In the genomic region with DNA sequence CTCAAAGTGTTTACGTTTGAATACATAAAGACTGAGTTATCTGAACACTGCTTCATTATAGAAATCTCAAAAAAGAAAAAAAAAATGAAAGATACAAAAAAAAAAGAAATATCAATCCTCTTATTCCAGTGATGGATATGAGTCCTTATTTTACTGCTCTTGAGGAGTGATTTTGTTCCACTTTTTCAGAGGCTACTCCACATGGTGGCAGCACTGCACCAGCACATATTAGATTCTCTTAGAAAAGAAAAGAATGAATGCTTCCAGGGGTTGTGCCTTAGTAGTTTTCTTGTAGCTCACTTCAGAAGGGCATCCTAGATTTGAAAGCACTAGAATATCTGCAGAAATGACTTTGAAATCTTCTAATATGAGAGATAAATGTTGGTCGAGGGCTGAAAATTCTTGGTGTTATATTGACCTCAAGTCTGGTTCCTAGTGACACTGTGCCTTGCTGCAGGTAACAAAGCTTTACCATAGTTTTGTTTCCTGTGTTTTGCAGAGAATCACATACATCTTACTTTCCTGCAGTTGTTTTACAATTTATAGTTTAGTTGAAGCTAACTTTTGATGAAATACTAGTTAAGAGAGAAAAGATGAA, we compare ENCODE assay signal across 9 cellular contexts. TPM values are rescaled to one million over a fixed set of nuclear protein-coding genes. Genes with fewer than 3 reads are reported as not detected.
DNase-seq lines count a peak whose midpoint lies in the region; ATAC-seq, FAIRE-seq and TF ChIP-seq lines count a peak whose summit lies in the region.
"Had no signal": no experiment of that assay in that cellular context is flagged by ENCODE, and none has a peak within 500 bp of the region (broad histone marks: within the 10 kb centered on the region; RNA-seq: fewer than 3 reads in every experiment).

No MANE protein-coding gene starts in this region.

- no peak overlapping the region for H3K4me2 ChIP-seq in OCI-LY7 (ENCODE audit: low read length)

- H3K36me3 Mint-ChIP-seq in CD4-positive, alpha-beta T cell (ENCODE audit: low read depth) = peaks cover 66% of the 10 kb centered on the region

- no peaks in the 10 kb centered on the region for H3K27me3 ChIP-seq in CD4-positive, alpha-beta T cell (ENCODE audit: control insufficient read depth, insufficient read depth, low read length)
- no peaks in the 10 kb centered on the region for H3K27me3 ChIP-seq in effector memory CD4-positive, alpha-beta T cell (replicated peaks; ENCODE audit: control insufficient read depth, insufficient read depth, low read length, poor library complexity, severe bottlenecking)

- no peak overlapping the region for H3K27ac ChIP-seq in CD4-positive, alpha-beta T cell (ENCODE audit: low read depth, low read length)
- H3K27ac ChIP-seq in OCI-LY7 (ENCODE audit: low read depth, low read length, poor library complexity, severe bottlenecking) = no peak overlapping the region
- H3K27ac ChIP-seq in effector memory CD4-positive, alpha-beta T cell (ENCODE audit: insufficient read depth, low read length, poor library complexity, severe bottlenecking) = no peak overlapping the region

- no peak for FAIRE-seq in H54 (lab: Jason Lieb, UNC)

- no peaks in the 10 kb centered on the region for H3K27me3 Mint-ChIP-seq in CD4-positive, alpha-beta T cell
- H3K27me3 Mint-ChIP-seq: IgD-negative memory B cell had no signal

- H3K79me2 ChIP-seq in OCI-LY7 (ENCODE audit: insufficient read depth, low read depth, low read length) = no peaks in the 10 kb centered on the region

- H3K4me1 Mint-ChIP-seq in CD4-positive, alpha-beta T cell (ENCODE audit: low read depth) = peaks cover 7% of the 10 kb centered on the region

- ATAC-seq in CD4-positive, alpha-beta T cell (ENCODE audit: poor library complexity) = no peak
- no peak for ATAC-seq in stimulated activated naive CD8-positive, alpha-beta T cell treated with anti-CD3 and anti-CD28 coated beads, Interleukin-15, Interleukin-2, amounts not matched to agents 100 U/mL and 50 U/mL, for 24 hours
- ATAC-seq in GM21723 (IDR thresholded peaks at IDR 0.05; ENCODE audit: unreplicated experiment) = no peak

- CTCF ChIA-PET in CD4-positive, alpha-beta T cell (lab: Charles Lee) = interaction anchor here (0.6 to 4.2 kb wide), 9 partner anchors 10 to 359 kb away, joined by 3 to 19 read pairs (median 4); a partner anchor contains a TSS
- CTCF ChIA-PET in OCI-LY7 (lab: Charles Lee; ENCODE audit: unreplicated experiment) = interaction anchor here (2.3 kb wide), 1 partner anchor 134 kb away, joined by 11 read pairs; no protein-coding TSS in a partner anchor

- POLR2A ChIA-PET in CD4-positive, alpha-beta T cell (lab: Charles Lee) = interaction anchor here (0.6 to 2.6 kb wide), 5 partner anchors 24 to 196 kb away, joined by 3 to 9 read pairs (median 4); a partner anchor contains a TSS
- POLR2A ChIA-PET in OCI-LY7 (lab: Charles Lee) = interaction anchor here (0.5 to 0.9 kb wide), 3 partner anchors 9 to 132 kb away, joined by 3 to 7 read pairs (median 4); no protein-coding TSS in a partner anchor

- TF ChIP-seq CTCF in CD4-positive, alpha-beta T cell (IDR thresholded peaks at IDR 0.05) = peak; percentile 68
- TF ChIP-seq CTCF in OCI-LY7 (conservative IDR thresholded peaks at IDR 0.05; ENCODE audit: low read length) = peak; percentile 97

- intact Hi-C loops in CD4-positive, alpha-beta T cell (cut with DNase I, micrococcal nuclease) = loop anchor here (1.0 to 10.0 kb wide), 3 partner anchors 134 to 194 kb away; a partner anchor contains a TSS
- intact Hi-C loops in OCI-LY7 (cut with micrococcal nuclease; ENCODE audit: unreplicated experiment) = loop anchor here (1.0 to 2.0 kb wide), 2 partner anchors 134 to 192 kb away; no protein-coding TSS in a partner anchor

- no peaks in the 10 kb centered on the region for H4K20me1 ChIP-seq in OCI-LY7 (ENCODE audit: insufficient read depth, low read length)

- H2AFZ ChIP-seq in OCI-LY7 (ENCODE audit: low read length) = no peak overlapping the region

- H3K27ac Mint-ChIP-seq in CD4-positive, alpha-beta T cell = no peak overlapping the region
- H3K27ac Mint-ChIP-seq: IgD-negative memory B cell had no signal

- TF ChIP-seq POLR2A in H54 (IDR thresholded peaks at IDR 0.05; ENCODE audit: low read depth, low read length) = no peak

- peak in 8 of 10 experiments; percentile 10 to 39 (median 23) for DNase-seq in CD4-positive, alpha-beta T cell
- DNase-seq in H54 (ENCODE audit: insufficient read length, low spot score) = peak; percentile 6
- DNase-seq in OCI-LY7 (ENCODE audit: low spot score) = peak; percentile 56
- peak; percentile 70 for DNase-seq in astrocyte of the hippocampus (ENCODE audit: low read depth, low spot score)
- DNase-seq in iris pigment epithelial cell (ENCODE audit: low read depth) = peak; percentile 68
- peak; percentile 25 for DNase-seq in stimulated activated naive CD8-positive, alpha-beta T cell treated with anti-CD3 and anti-CD28 coated beads, Interleukin-15, Interleukin-2, amounts not matched to agents 100 U/mL and 50 U/mL, for 24 hours
- DNase-seq in effector memory CD4-positive, alpha-beta T cell = no peak

- H3K9me2 ChIP-seq in OCI-LY7 (ENCODE audit: insufficient read depth, low read length) = no peaks in the 10 kb centered on the region

- H3K4me1 ChIP-seq in OCI-LY7 (ENCODE audit: insufficient read depth, low read length, poor library complexity, severe bottlenecking) = peaks cover 5% of the 10 kb centered on the region
- H3K4me1 ChIP-seq in effector memory CD4-positive, alpha-beta T cell (ENCODE audit: control insufficient read depth, insufficient read depth, low read length, poor library complexity, severe bottlenecking) = no peaks in the 10 kb centered on the region

- no peaks in the 10 kb centered on the region for H3K9me3 ChIP-seq in CD4-positive, alpha-beta T cell (ENCODE audit: control insufficient read depth, low read length)
- H3K9me3 ChIP-seq in OCI-LY7 (ENCODE audit: low read length) = no peaks in the 10 kb centered on the region
- H3K9me3 ChIP-seq in effector memory CD4-positive, alpha-beta T cell (ENCODE audit: control insufficient read depth, low read length) = no peaks in the 10 kb centered on the region

- H3K4me3 ChIP-seq in OCI-LY7 (ENCODE audit: low read depth, low read length, poor library complexity, severe bottlenecking) = no peak overlapping the region
- H3K4me3 ChIP-seq in effector memory CD4-positive, alpha-beta T cell (ENCODE audit: insufficient read depth, low read depth, low read length, poor library complexity, severe bottlenecking) = no peak overlapping the region

- no peak overlapping the region for H3K4me3 Mint-ChIP-seq in CD4-positive, alpha-beta T cell
- H3K4me3 Mint-ChIP-seq: IgD-negative memory B cell had no signal

- no peaks in the 10 kb centered on the region for H3K9me3 Mint-ChIP-seq in CD4-positive, alpha-beta T cell
- H3K9me3 Mint-ChIP-seq: IgD-negative memory B cell had no signal

- BruUV-seq in OCI-LY7 (replicated peaks; lab: Mats Ljungman, UMichigan) = no TSS peak

- H3K36me3 ChIP-seq in OCI-LY7 (ENCODE audit: insufficient read depth, low read length) = peaks cover 48% of the 10 kb centered on the region; the same call in 1 of the 2 replicates
- peaks cover 26% of the 10 kb centered on the region for H3K36me3 ChIP-seq in effector memory CD4-positive, alpha-beta T cell (ENCODE audit: control insufficient read depth, insufficient read depth, low read length)

RNA-seq across cellular contexts. Expression of a gene that starts 25.9 kb away (rescaled TPM):
- 10 to 100 TPM; 67.0 to 69.2 TPM for total RNA-seq in CD4-positive, alpha-beta T cell
- 28.9 and 51.5 TPM in 2 replicates for total RNA-seq in OCI-LY7 (2014; rRNA removed; shearing (Covaris generic))
- 76.0 and 82.9 TPM in 2 replicates for total RNA-seq in OCI-LY7 (2022)

RNA-seq across cellular contexts. Expression of a gene that starts 34.7 kb away (rescaled TPM):
- total RNA-seq in CD4-positive, alpha-beta T cell = 1 to 10 TPM; 3.0 to 3.2 TPM
- total RNA-seq in OCI-LY7 (2014; rRNA removed; shearing (Covaris generic)) = 4.3 and 6.8 TPM in 2 replicates
- total RNA-seq in OCI-LY7 (2022) = 7.6 and 9.5 TPM in 2 replicates

RNA-seq across cellular contexts. Expression of a gene that starts 52.4 kb away (rescaled TPM):
- not detected for total RNA-seq in CD4-positive, alpha-beta T cell
- not detected in 2 replicates for total RNA-seq in OCI-LY7 (2014; rRNA removed; shearing (Covaris generic))
- not detected in 2 replicates for total RNA-seq in OCI-LY7 (2022)

Comparison
In these comparisons a context has a peak if more than half of its experiments do, and no peak if none do; other contexts are left out.
1. DNase-seq: peak in CD4-positive, alpha-beta T cell (8 of 10), H54 (single experiment), OCI-LY7 (single experiment), astrocyte of the hippocampus (single experiment), iris pigment epithelial cell (single experiment) and stimulated activated naive CD8-positive, alpha-beta T cell treated with anti-CD3 and anti-CD28 coated beads, Interleukin-15, Interleukin-2, amounts not matched to agents 100 U/mL and 50 U/mL, for 24 hours (single experiment); none in effector memory CD4-positive, alpha-beta T cell (0 of 3).